ENCODE assay signal across 9 cellular contexts in genomic region chr20:2874456-2874855, GRCh38. TPM values are rescaled to one million over a fixed set of nuclear protein-coding genes. Genes with fewer than 3 reads are reported as not detected.
DNase-seq lines count a peak whose midpoint lies in the region; ATAC-seq, FAIRE-seq and TF ChIP-seq lines count a peak whose summit lies in the region.
"Had no signal": no experiment of that assay in that cellular context is flagged by ENCODE, and none has a peak within 500 bp of the region (broad histone marks: within the 10 kb centered on the region; RNA-seq: fewer than 3 reads in every experiment).

No MANE protein-coding gene starts in this region.

- intact Hi-C loops in Panc1 (cut with micrococcal nuclease; ENCODE audit: unreplicated experiment) (no loop called here), endothelial cell of umbilical vein (cut with micrococcal nuclease) (loop anchor here (5.0 kb wide), 4 partner anchors 108 to 173 kb away; partner anchors contain the start of gene MRPS26)

- H3K79me2 ChIP-seq in endothelial cell of umbilical vein (ENCODE audit: control insufficient read depth, insufficient read depth, low read length) (peaks cover 51% of the 10 kb centered on the region), parathyroid adenoma (peaks cover 16% of the 10 kb centered on the region)

- H2AFZ ChIP-seq in endothelial cell of umbilical vein (ENCODE audit: low read depth, low read length): no peak overlapping the region
- H2AFZ ChIP-seq in parathyroid adenoma: peak overlapping the region; percentile 92

- TSS peak; percentile 63 for BruUV-seq in Panc1 (replicated peaks; lab: Mats Ljungman, UMichigan)
- BruUV-seq in endothelial cell of umbilical vein (replicated peaks; lab: Mats Ljungman, UMichigan): no TSS peak

- H3K4me3 ChIP-seq in Panc1 (ENCODE audit: low read depth in 2 of 2, low read length in 2 of 2) (peak overlapping the region; percentile 80 to 82), endothelial cell of umbilical vein (replicated peaks in 1 of 3; ENCODE audit: insufficient read depth in 1 of 3, low read depth in 1 of 3, low read length in 3 of 3) (peak overlapping the region; percentile 55 to 80 (median 64)), parathyroid adenoma (ENCODE audit: low read depth, low read length) (peak overlapping the region; percentile 92)

- peak overlapping the region; percentile 71 for H3K4me2 ChIP-seq in endothelial cell of umbilical vein (ENCODE audit: insufficient read depth, low read length)
- peak overlapping the region; percentile 86 for H3K4me2 ChIP-seq in parathyroid adenoma (ENCODE audit: low read length)

- dilution Hi-C loops in endothelial cell of umbilical vein (cut with MboI; ENCODE audit: extremely low pct_ligation_motif_present, low sequenced_read_pairs): no loop called here

- TF ChIP-seq POLR2A in endothelial cell of umbilical vein (IDR thresholded peaks at IDR 0.05; ENCODE audit: low read depth, low read length): no peak

- H3K9ac ChIP-seq in endothelial cell of umbilical vein (replicated peaks; ENCODE audit: extremely low read depth, insufficient read depth, low read length) (peak overlapping the region; percentile 64), parathyroid adenoma (peak overlapping the region; percentile 69)

- POLR2A ChIA-PET in Panc1 (lab: Charles Lee): no interaction called here
- POLR2A ChIA-PET in endothelial cell of umbilical vein (lab: Charles Lee): no interaction called here

- CTCF ChIA-PET in Panc1 (lab: Charles Lee): no interaction called here
- CTCF ChIA-PET in endothelial cell of umbilical vein (lab: Charles Lee): no interaction called here

- no peaks in the 10 kb centered on the region for H3K9me1 ChIP-seq in endothelial cell of umbilical vein (replicated peaks; ENCODE audit: control insufficient read depth, extremely low read depth, insufficient read depth, low read length)

- TF ChIP-seq CTCF in Panc1 (IDR thresholded peaks at IDR 0.05): no peak
- no peak for TF ChIP-seq CTCF in endothelial cell of umbilical vein (IDR thresholded peaks at IDR 0.05; ENCODE audit: extremely low read depth in 1 of 2, insufficient read depth in 1 of 2, low read depth in 1 of 2, low read length in 2 of 2)
- TF ChIP-seq CTCF in parathyroid adenoma (IDR thresholded peaks at IDR 0.05): no peak

- H3K9me3 ChIP-seq in Panc1 (ENCODE audit: control insufficient read depth, insufficient read depth, low read depth, low read length): no peaks in the 10 kb centered on the region
- H3K9me3 ChIP-seq in endothelial cell of umbilical vein (replicated peaks; ENCODE audit: control insufficient read depth, insufficient read depth, low read length): no peaks in the 10 kb centered on the region
- H3K9me3 ChIP-seq in parathyroid adenoma (ENCODE audit: control insufficient read depth, low read length): no peaks in the 10 kb centered on the region

- in situ Hi-C loops in Panc1 (cut with HindIII; ENCODE audit: low pct_unique_long_range_greater_than_20kb, low sequenced_read_pairs): no loop called here

- ATAC-seq in Panc1 (no peak), HG03460 (IDR thresholded peaks at IDR 0.05; ENCODE audit: unreplicated experiment) (no peak), GM21528 (IDR thresholded peaks at IDR 0.05; ENCODE audit: low FRiP score, unreplicated experiment) (no peak)

- no peaks in the 10 kb centered on the region for H4K20me1 ChIP-seq in endothelial cell of umbilical vein (replicated peaks; ENCODE audit: control insufficient read depth, extremely low read depth, insufficient read depth, low read length)

- H3K27me3 ChIP-seq in Panc1 (ENCODE audit: control insufficient read depth, insufficient read depth, low read length) (no peaks in the 10 kb centered on the region), endothelial cell of umbilical vein (ENCODE audit: control insufficient read depth in 2 of 2, insufficient read depth in 2 of 2, low read length in 2 of 2) (no peaks in the 10 kb centered on the region), parathyroid adenoma (ENCODE audit: control insufficient read depth, insufficient read depth, low read length) (no peaks in the 10 kb centered on the region)

- peaks cover 24% of the 10 kb centered on the region for H3K4me1 ChIP-seq in Panc1 (ENCODE audit: control insufficient read depth, insufficient read depth, low read length)
- H3K4me1 ChIP-seq in endothelial cell of umbilical vein (ENCODE audit: control insufficient read depth, extremely low read depth, insufficient read depth, low read length): peaks cover 35% of the 10 kb centered on the region
- H3K4me1 ChIP-seq in parathyroid adenoma: no peaks in the 10 kb centered on the region

- no peak for FAIRE-seq in endothelial cell of umbilical vein (lab: Jason Lieb, UNC)
- FAIRE-seq: A204.1 had no signal

- peak; percentile 17 for DNase-seq in DMS53 (lab: John Stamatoyannopoulos, UW)
- no peak for DNase-seq in DMS53 treated with DMSO at 0.1 percent for 48 hours (lab: John Stamatoyannopoulos, UW; ENCODE audit: unreplicated experiment)
- no peak for DNase-seq in Panc1 (ENCODE audit: low read depth, low spot score)
- peak; percentile 27 for DNase-seq in endothelial cell of umbilical vein (ENCODE audit: low read depth, low spot score)
- DNase-seq in NOMO-1 treated with dmso at 0.1 percent for 144 hours (lab: John Stamatoyannopoulos, UW; ENCODE audit: unreplicated experiment): no peak

- peak overlapping the region; percentile 86 for H3K27ac ChIP-seq in Panc1 (ENCODE audit: low read length)
- H3K27ac ChIP-seq in endothelial cell of umbilical vein (ENCODE audit: insufficient read depth, low read depth, low read length): no peak overlapping the region
- no peak overlapping the region for H3K27ac ChIP-seq in parathyroid adenoma

- no peaks in the 10 kb centered on the region; the same call in 1 of the 2 replicates for H3K36me3 ChIP-seq in Panc1 (ENCODE audit: control insufficient read depth, insufficient read depth, low read length)
- no peaks in the 10 kb centered on the region for H3K36me3 ChIP-seq in endothelial cell of umbilical vein (ENCODE audit: control insufficient read depth in 2 of 2, extremely low read depth in 1 of 2, insufficient read depth in 2 of 2, low read length in 2 of 2)
- H3K36me3 ChIP-seq in parathyroid adenoma (ENCODE audit: control insufficient read depth, insufficient read depth, low read length): no peaks in the 10 kb centered on the region

RNA-seq across cellular contexts. Expression of gene PTPRA, which starts 1.2 kb away (rescaled TPM):
- total RNA-seq in Panc1 (2021; ENCODE audit: unreplicated experiment) (56.6 TPM), endothelial cell of umbilical vein (52.2 and 53.4 TPM in 2 replicates)
- polyA plus RNA-seq in Panc1 (2012; ENCODE audit: insufficient read length): 51.3 TPM
- 37.7 and 43.2 TPM in 2 replicates for polyA plus RNA-seq in endothelial cell of umbilical vein
- polyA plus RNA-seq in endothelial cell of umbilical vein (2011; cell fraction: cytosol; rRNA removed): 51.6 and 58.6 TPM in 2 replicates
- 78.7 and 90.4 TPM in 2 replicates for polyA plus RNA-seq in endothelial cell of umbilical vein (2011; cell fraction: nucleus; rRNA removed)
- 54.1 and 69.6 TPM in 2 replicates for polyA plus RNA-seq in endothelial cell of umbilical vein (2012)
- polyA minus RNA-seq in endothelial cell of umbilical vein: 52.8 and 54.5 TPM in 2 replicates
- 12.7 TPM for polyA minus RNA-seq in endothelial cell of umbilical vein (2011; cell fraction: cytosol; rRNA and poly(A)+ RNA removed)
- 36.6 and 66.1 TPM in 2 replicates for polyA minus RNA-seq in endothelial cell of umbilical vein (2011; cell fraction: nucleus; rRNA and poly(A)+ RNA removed)

RNA-seq across cellular contexts. Expression of gene VPS16, which starts 33.9 kb away (rescaled TPM):
- total RNA-seq in Panc1 (2021; ENCODE audit: unreplicated experiment): 35.3 TPM
- 41.8 TPM for polyA plus RNA-seq in Panc1 (2012; ENCODE audit: insufficient read length)
- 35.8 and 42.3 TPM in 2 replicates for total RNA-seq in endothelial cell of umbilical vein
- 37.6 and 37.8 TPM in 2 replicates for polyA plus RNA-seq in endothelial cell of umbilical vein
- 28.7 and 30.0 TPM in 2 replicates for polyA plus RNA-seq in endothelial cell of umbilical vein (2011; cell fraction: cytosol; rRNA removed)
- polyA plus RNA-seq in endothelial cell of umbilical vein (2011; cell fraction: nucleus; rRNA removed): 188 and 207 TPM in 2 replicates
- 32.0 and 42.4 TPM in 2 replicates for polyA plus RNA-seq in endothelial cell of umbilical vein (2012)
- 37.3 and 42.6 TPM in 2 replicates for polyA minus RNA-seq in endothelial cell of umbilical vein
- 12.2 TPM for polyA minus RNA-seq in endothelial cell of umbilical vein (2011; cell fraction: cytosol; rRNA and poly(A)+ RNA removed)
- polyA minus RNA-seq in endothelial cell of umbilical vein (2011; cell fraction: nucleus; rRNA and poly(A)+ RNA removed): 27.5 and 28.1 TPM in 2 replicates

RNA-seq across cellular contexts. Expression of gene PCED1A, which starts 34.0 kb away (rescaled TPM):
- 42.1 TPM for total RNA-seq in Panc1 (2021; ENCODE audit: unreplicated experiment)
- 68.3 TPM for polyA plus RNA-seq in Panc1 (2012; ENCODE audit: insufficient read length)
- total RNA-seq in endothelial cell of umbilical vein: 18.7 and 20.1 TPM in 2 replicates
- 32.0 and 37.6 TPM in 2 replicates for polyA plus RNA-seq in endothelial cell of umbilical vein
- polyA plus RNA-seq in endothelial cell of umbilical vein (2011; cell fraction: cytosol; rRNA removed): 8.2 and 14.7 TPM in 2 replicates
- polyA plus RNA-seq in endothelial cell of umbilical vein (2011; cell fraction: nucleus; rRNA removed): 118 and 123 TPM in 2 replicates
- 15.9 and 25.5 TPM in 2 replicates for polyA plus RNA-seq in endothelial cell of umbilical vein (2012)
- 5.6 and 10.1 TPM in 2 replicates for polyA minus RNA-seq in endothelial cell of umbilical vein
- polyA minus RNA-seq in endothelial cell of umbilical vein (2011; cell fraction: cytosol; rRNA and poly(A)+ RNA removed): 7.9 TPM
- 12.5 and 14.5 TPM in 2 replicates for polyA minus RNA-seq in endothelial cell of umbilical vein (2011; cell fraction: nucleus; rRNA and poly(A)+ RNA removed)

RNA-seq across cellular contexts. Expression of gene TMEM239, which starts 58.3 kb away (rescaled TPM):
- total RNA-seq in Panc1 (2021; ENCODE audit: unreplicated experiment) (not detected), endothelial cell of umbilical vein (not detected in 2 replicates)
- polyA plus RNA-seq in Panc1 (2012; ENCODE audit: insufficient read length): not detected
- not detected in 2 replicates for polyA plus RNA-seq in endothelial cell of umbilical vein
- not detected in 2 replicates for polyA plus RNA-seq in endothelial cell of umbilical vein (2011; cell fraction: cytosol; rRNA removed)
- not detected in 2 replicates for polyA plus RNA-seq in endothelial cell of umbilical vein (2011; cell fraction: nucleus; rRNA removed)
- not detected in 2 replicates for polyA plus RNA-seq in endothelial cell of umbilical vein (2012)
- polyA minus RNA-seq in endothelial cell of umbilical vein: not detected in 2 replicates
- not detected for polyA minus RNA-seq in endothelial cell of umbilical vein (2011; cell fraction: cytosol; rRNA and poly(A)+ RNA removed)
- polyA minus RNA-seq in endothelial cell of umbilical vein (2011; cell fraction: nucleus; rRNA and poly(A)+ RNA removed): not detected in 2 replicates

RNA-seq across cellular contexts. Expression of gene C20orf141, which starts 59.7 kb away (rescaled TPM):
- total RNA-seq in Panc1 (2021; ENCODE audit: unreplicated experiment) (not detected), endothelial cell of umbilical vein (not detected in 2 replicates)
- not detected for polyA plus RNA-seq in Panc1 (2012; ENCODE audit: insufficient read length)
- not detected in 2 replicates for polyA plus RNA-seq in endothelial cell of umbilical vein
- polyA plus RNA-seq in endothelial cell of umbilical vein (2011; cell fraction: cytosol; rRNA removed): not detected in 2 replicates
- not detected in 2 replicates for polyA plus RNA-seq in endothelial cell of umbilical vein (2011; cell fraction: nucleus; rRNA removed)
- polyA plus RNA-seq in endothelial cell of umbilical vein (2012): not detected in 2 replicates
- polyA minus RNA-seq in endothelial cell of umbilical vein: not detected in 2 replicates
- polyA minus RNA-seq in endothelial cell of umbilical vein (2011; cell fraction: cytosol; rRNA and poly(A)+ RNA removed): not detected
- polyA minus RNA-seq in endothelial cell of umbilical vein (2011; cell fraction: nucleus; rRNA and poly(A)+ RNA removed): not detected in 2 replicates

Comparison
In these comparisons a context has a peak if more than half of its experiments do, and no peak if none do; other contexts are left out.
1. DNase-seq: peak in DMS53 (single experiment) and endothelial cell of umbilical vein (single experiment); none in DMS53 treated with DMSO at 0.1 percent for 48 hours (single experiment), Panc1 (single experiment) and NOMO-1 treated with dmso at 0.1 percent for 144 hours (single experiment).
2. Peak in every context shown above with its lines, with median percentiles within 50 percentile points of each other: H3K4me3 ChIP-seq.